In genomic region chrX:65643786-65644111, GRCh38 we compare ENCODE assay signal across 1 cellular context.
A peak's percentile ranks its signal among the peaks of the same experiment; 100 is the strongest.
TF ChIP-seq lines count a peak whose summit lies in the region.

No MANE protein-coding gene starts in this region.

TF ChIP-seq in K562, 482 proteins besides CTCF, POLR2A, EP300 and RAD21 (continued from another document):
- no peak for TF ChIP-seq ZNF398 (CRISPR knock-in tag; IDR thresholded peaks at IDR 0.05)
- TF ChIP-seq, protein P1, sequence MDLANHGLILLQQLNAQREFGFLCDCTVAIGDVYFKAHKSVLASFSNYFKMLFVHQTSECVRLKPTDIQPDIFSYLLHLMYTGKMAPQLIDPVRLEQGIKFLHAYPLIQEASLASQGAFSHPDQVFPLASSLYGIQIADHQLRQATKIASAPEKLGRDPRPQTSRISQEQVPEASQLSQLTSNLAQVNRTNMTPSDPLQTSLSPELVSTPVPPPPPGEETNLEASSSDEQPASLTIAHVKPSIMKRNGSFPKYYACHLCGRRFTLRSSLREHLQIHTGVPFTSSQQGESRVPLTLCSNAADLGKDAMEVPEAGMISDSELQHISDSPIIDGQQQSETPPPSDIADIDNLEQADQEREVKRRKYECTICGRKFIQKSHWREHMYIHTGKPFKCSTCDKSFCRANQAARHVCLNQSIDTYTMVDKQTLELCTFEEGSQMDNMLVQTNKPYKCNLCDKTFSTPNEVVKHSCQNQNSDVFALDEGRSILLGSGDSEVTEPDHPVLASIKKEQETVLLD (IDR thresholded peaks at IDR 0.05) = no peak
- peak; percentile 77 for TF ChIP-seq RBM25 (IDR thresholded peaks at IDR 0.05; ENCODE audit: low read depth, low read length, severe bottlenecking)
- no peak for TF ChIP-seq PRMT5 (CRISPR knock-in tag; IDR thresholded peaks at IDR 0.05)
- TF ChIP-seq BCOR (IDR thresholded peaks at IDR 0.05) = peak; percentile 27; the same call in 1 of the 2 replicates
- no peak for TF ChIP-seq ZNF695 (CRISPR knock-in tag; IDR thresholded peaks at IDR 0.05)
